In the genomic region with DNA sequence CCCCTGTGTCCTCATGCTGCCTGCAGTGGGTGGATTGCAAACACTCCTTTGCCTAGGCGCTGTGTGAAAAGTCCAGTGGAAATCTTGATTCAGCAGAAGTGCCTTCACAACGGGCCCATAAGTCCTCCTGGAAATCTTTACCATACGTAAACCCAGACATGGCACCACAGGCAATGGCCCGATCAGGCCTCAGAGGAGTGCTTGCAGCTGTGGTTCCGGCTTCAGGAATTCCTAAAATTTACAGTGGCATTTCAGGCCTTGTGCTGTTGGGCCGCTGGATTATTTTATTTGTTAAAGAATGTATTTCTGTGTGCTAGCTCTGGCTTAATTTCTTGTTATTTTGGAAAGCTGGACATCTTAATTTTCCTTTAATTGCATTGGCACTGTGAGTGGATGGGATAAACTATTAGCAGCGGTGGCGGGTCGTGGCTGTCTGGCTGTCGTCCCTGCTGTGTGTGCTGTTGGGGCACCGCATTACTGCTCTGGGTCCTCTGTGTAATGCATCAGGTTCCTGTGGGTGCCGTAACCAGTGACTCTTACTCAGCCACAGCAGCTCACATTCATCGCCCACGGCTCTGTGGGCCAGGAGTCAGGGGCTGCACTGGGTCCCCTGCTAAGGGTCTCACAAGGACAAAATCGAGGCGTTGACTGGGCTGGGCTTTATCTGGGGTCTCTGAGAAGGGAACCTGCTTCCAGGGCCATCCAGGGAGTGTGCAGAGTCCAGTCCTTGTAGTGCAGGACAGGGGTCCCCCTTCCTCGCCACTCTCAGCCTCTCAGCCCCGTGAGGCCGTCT, we compare ENCODE assay signal across 20 cellular contexts.
"Had no signal": no experiment of that assay in that cellular context is flagged by ENCODE, and none has a peak within 500 bp of the region (broad histone marks: within the 10 kb centered on the region; RNA-seq: fewer than 3 reads in every experiment).

No MANE protein-coding gene starts in this region.

- H3K9me3 Mint-ChIP-seq: naive B cell; T-helper 2 cell treated with Interferon-gamma antibody and Interleukin-4, amounts not matched to agents 5 μg/mL and 100 μg/mL, for 36 hours had no signal

- H3K36me3 Mint-ChIP-seq: naive B cell, T-cell had no signal

- H3K4me3 ChIP-seq: gastroesophageal sphincter, heart left ventricle, mucosa of descending colon, pancreas, skin epidermis, testis had no signal

- H3K27me3 ChIP-seq: pancreas, testis had no signal

- H3K27ac Mint-ChIP-seq: activated CD4-positive, alpha-beta T cell treated with anti-CD3 and anti-CD28 coated beads for 36 hours; activated naive CD4-positive, alpha-beta T cell treated with anti-CD3 and anti-CD28 coated beads, Interleukin-2, amount 10 ng/mL, durations not matched to agents 7 days and 5 days; stimulated activated memory B cell treated with anti-CD40 and anti-IgM and Interleukin-4, amounts not matched to agents 10 μg/mL and 1 μg/mL and 100 μg/mL, for 72 hours; T-cell; T-helper 2 cell treated with Interferon-gamma antibody and Interleukin-4, amounts not matched to agents 5 μg/mL and 100 μg/mL, for 36 hours had no signal

- H3K4me1 ChIP-seq: gastroesophageal sphincter, heart left ventricle, pancreas had no signal

- DNase-seq: activated CD4-positive, alpha-beta T cell treated with anti-CD3 and anti-CD28 coated beads for 36 hours; activated CD4-positive, alpha-beta T cell treated with anti-CD3 and anti-CD28 coated beads, Interleukin-2, amount 50 U/mL, for 48 hours; activated naive CD4-positive, alpha-beta T cell treated with anti-CD3 and anti-CD28 coated beads, Interleukin-2, amount 10 ng/mL, durations not matched to agents 7 days and 5 days; activated T-cell treated with anti-CD3 and anti-CD28 coated beads, Interleukin-2, amount 50 U/mL, for 4 hours; amygdala; cortex of kidney; heart left ventricle; naive B cell; right cardiac atrium; stimulated activated CD4-positive, alpha-beta T cell treated with anti-CD3 and anti-CD28 coated beads, Interleukin-2, amount 100 ng/mL, for 24 hours; T-cell; testis; trophoblast cell had no signal

- H3K27me3 Mint-ChIP-seq: activated CD4-positive, alpha-beta T cell treated with anti-CD3 and anti-CD28 coated beads for 36 hours; activated naive CD4-positive, alpha-beta T cell treated with anti-CD3 and anti-CD28 coated beads, Interleukin-2, amount 10 ng/mL, durations not matched to agents 7 days and 5 days; naive B cell; stimulated activated memory B cell treated with anti-CD40 and anti-IgM and Interleukin-4, amounts not matched to agents 10 μg/mL and 1 μg/mL and 100 μg/mL, for 72 hours; T-cell had no signal

- H3K27ac ChIP-seq: epithelial cell of prostate, gastroesophageal sphincter, heart left ventricle, pancreas, skin epidermis, testis had no signal

- H3K9me3 ChIP-seq: gastroesophageal sphincter, mucosa of descending colon, pancreas, testis had no signal

- H3K4me3 Mint-ChIP-seq: activated CD4-positive, alpha-beta T cell treated with anti-CD3 and anti-CD28 coated beads for 36 hours; activated naive CD4-positive, alpha-beta T cell treated with anti-CD3 and anti-CD28 coated beads, Interleukin-2, amount 10 ng/mL, durations not matched to agents 7 days and 5 days; activated T-cell treated with anti-CD3 and anti-CD28 coated beads, Interleukin-2, amount 50 U/mL, for 4 hours; naive B cell; stimulated activated memory B cell treated with anti-CD40 and anti-IgM and Interleukin-4, amounts not matched to agents 10 μg/mL and 1 μg/mL and 100 μg/mL, for 72 hours; T-cell; T-helper 2 cell treated with Interferon-gamma antibody and Interleukin-4, amounts not matched to agents 5 μg/mL and 100 μg/mL, for 36 hours had no signal

- H3K36me3 ChIP-seq: gastroesophageal sphincter, heart left ventricle, pancreas had no signal
